Comparison of ENCODE assay signal across 22 cellular contexts in genomic region chr1:222382171-222382570, GRCh38.
"Had no signal": no experiment of that assay in that cellular context is flagged by ENCODE, and none has a peak within 500 bp of the region (broad histone marks: within the 10 kb centered on the region; RNA-seq: fewer than 3 reads in every experiment).

No MANE protein-coding gene starts in this region.

- H3K4me3 Mint-ChIP-seq: activated CD4-positive, alpha-beta T cell treated with anti-CD3 and anti-CD28 coated beads, Interleukin-2, amount 10 ng/mL, durations not matched to agents 7 days and 5 days; activated CD8-positive, alpha-beta T cell treated with anti-CD3 and anti-CD28 coated beads for 36 hours; activated naive CD8-positive, alpha-beta T cell; activated T-helper 17 cell treated with anti-CD3 and anti-CD28 coated beads, Interleukin-2, amount 50 U/mL, for 72 hours; nephron; stimulated activated naive CD8-positive, alpha-beta T cell treated with anti-CD3 and anti-CD28 coated beads, Interleukin-15, Interleukin-2, amounts not matched to agents 100 ng/mL and 50 ng/mL, for 24 hours had no signal

- H3K4me1 ChIP-seq: adrenal gland, esophagus squamous epithelium, gastrocnemius medialis, psoas muscle, right atrium auricular region, tibial artery had no signal

- ATAC-seq: activated CD8-positive, alpha-beta T cell treated with anti-CD3 and anti-CD28 coated beads for 36 hours; activated T-helper 17 cell treated with anti-CD3 and anti-CD28 coated beads, Interleukin-2, amount 50 U/mL, for 72 hours; gastrocnemius medialis; psoas muscle had no signal

- DNase-seq: activated CD4-positive, alpha-beta T cell treated with anti-CD3 and anti-CD28 coated beads, Interleukin-2, amount 10 ng/mL, durations not matched to agents 7 days and 5 days; activated CD4-positive, CD25-positive, alpha-beta regulatory T cell; activated CD8-positive, alpha-beta T cell treated with anti-CD3 and anti-CD28 coated beads for 36 hours; activated T-cell treated with anti-CD3 and anti-CD28 coated beads, Interleukin-2, amount 50 U/mL, for 1 hour; adrenal gland; cerebellar nuclear complex; esophagus squamous epithelium; gastrocnemius medialis; head of caudate nucleus; hypothalamus; ovary; psoas muscle; stimulated activated CD4-positive, alpha-beta T cell treated with anti-CD3 and anti-CD28 coated beads, Interleukin-4, amount 100 ng/mL, for 24 hours; T-helper 9 cell; tibial artery had no signal

- H3K4me3 ChIP-seq: adrenal gland, coronary artery, esophagus squamous epithelium, gastrocnemius medialis, ovary, psoas muscle, right atrium auricular region, tibial artery had no signal

- H3K27me3 ChIP-seq: adrenal gland, esophagus squamous epithelium, gastrocnemius medialis, neutrophil, ovary, right atrium auricular region, tibial artery had no signal

- H3K9me3 ChIP-seq: adrenal gland, esophagus squamous epithelium, gastrocnemius medialis, neutrophil, ovary, psoas muscle, right atrium auricular region had no signal

- H3K27ac Mint-ChIP-seq: activated CD4-positive, alpha-beta T cell treated with anti-CD3 and anti-CD28 coated beads, Interleukin-2, amount 10 ng/mL, durations not matched to agents 7 days and 5 days; activated CD8-positive, alpha-beta T cell treated with anti-CD3 and anti-CD28 coated beads for 36 hours; activated naive CD8-positive, alpha-beta T cell; activated T-helper 17 cell treated with anti-CD3 and anti-CD28 coated beads, Interleukin-2, amount 50 U/mL, for 72 hours; nephron; stimulated activated naive CD8-positive, alpha-beta T cell treated with anti-CD3 and anti-CD28 coated beads, Interleukin-15, Interleukin-2, amounts not matched to agents 100 ng/mL and 50 ng/mL, for 24 hours had no signal

- H3K4me1 Mint-ChIP-seq: activated CD4-positive, alpha-beta T cell treated with anti-CD3 and anti-CD28 coated beads, Interleukin-2, amount 10 ng/mL, durations not matched to agents 7 days and 5 days; activated T-helper 17 cell treated with anti-CD3 and anti-CD28 coated beads, Interleukin-2, amount 50 U/mL, for 72 hours; nephron had no signal

- H3K27ac ChIP-seq: adrenal gland, coronary artery, esophagus squamous epithelium, gastrocnemius medialis, neutrophil, ovary, psoas muscle, right atrium auricular region, tibial artery had no signal

- H3K27me3 Mint-ChIP-seq: activated CD4-positive, alpha-beta T cell treated with anti-CD3 and anti-CD28 coated beads, Interleukin-2, amount 10 ng/mL, durations not matched to agents 7 days and 5 days; activated CD8-positive, alpha-beta T cell treated with anti-CD3 and anti-CD28 coated beads for 36 hours; activated naive CD8-positive, alpha-beta T cell; activated T-helper 17 cell treated with anti-CD3 and anti-CD28 coated beads, Interleukin-2, amount 50 U/mL, for 72 hours; stimulated activated naive CD8-positive, alpha-beta T cell treated with anti-CD3 and anti-CD28 coated beads, Interleukin-15, Interleukin-2, amounts not matched to agents 100 ng/mL and 50 ng/mL, for 24 hours had no signal

- H3K36me3 ChIP-seq: adrenal gland, esophagus squamous epithelium, gastrocnemius medialis, neutrophil, ovary, right atrium auricular region, tibial artery had no signal
